In the genomic region with DNA sequence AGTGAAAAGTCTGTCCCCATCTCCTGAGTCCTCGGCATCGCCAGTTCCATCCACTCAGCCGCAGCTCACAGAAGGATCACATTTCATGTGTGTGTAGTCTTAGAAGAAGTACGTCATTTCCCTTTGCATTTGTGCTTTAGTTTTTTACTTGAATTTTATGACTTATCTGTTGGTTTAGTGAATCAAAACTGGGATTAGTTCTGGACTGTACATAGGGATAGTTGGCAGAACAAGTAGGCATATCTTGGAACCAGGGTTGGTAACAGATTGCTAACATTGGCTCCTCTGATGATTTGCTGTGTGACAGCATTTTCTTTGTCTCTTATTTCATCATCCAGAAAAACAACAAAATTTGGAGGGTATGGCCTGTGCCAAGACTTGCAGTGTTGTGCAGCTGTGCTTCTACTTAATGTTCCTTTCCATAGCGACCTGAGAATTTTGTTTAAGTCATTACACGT, we compare ENCODE assay signal across 12 cellular contexts.
DNase-seq lines count a peak whose midpoint lies in the region; ATAC-seq, FAIRE-seq and TF ChIP-seq lines count a peak whose summit lies in the region.
"Had no signal": no experiment of that assay in that cellular context is flagged by ENCODE, and none has a peak within 500 bp of the region (broad histone marks: within the 10 kb centered on the region; RNA-seq: fewer than 3 reads in every experiment).

No MANE protein-coding gene starts in this region.

- H3K4me3 Mint-ChIP-seq in progenitor cell of endocrine pancreas (ENCODE audit: low read depth): no peak overlapping the region
- no peak overlapping the region for H3K4me3 Mint-ChIP-seq in CD14-positive monocyte
- H3K4me3 Mint-ChIP-seq: activated naive CD8-positive, alpha-beta T cell treated with anti-CD3 and anti-CD28 coated beads, Interleukin-2, amount 50 U/mL, for 24 hours; naive thymus-derived CD8-positive, alpha-beta T cell had no signal

- peak overlapping the region; percentile 43 for H2AFZ ChIP-seq in fibroblast of lung (ENCODE audit: low read length)

- peak overlapping the region; percentile 47 for H3K27ac ChIP-seq in fibroblast of lung (ENCODE audit: insufficient read depth, low read length)

- H3K4me1 Mint-ChIP-seq in progenitor cell of endocrine pancreas (ENCODE audit: low read depth) (no peaks in the 10 kb centered on the region), CD14-positive monocyte (no peaks in the 10 kb centered on the region)

- no peaks in the 10 kb centered on the region for H3K9me3 ChIP-seq in fibroblast of lung (ENCODE audit: control insufficient read depth, insufficient read depth, low read depth, low read length)

- in situ Hi-C loops in G401 (cut with HindIII; ENCODE audit: low sequenced_read_pairs): no loop called here

- no peak for TF ChIP-seq POLR2A in GM12891 (IDR thresholded peaks at IDR 0.05; ENCODE audit: low read depth, low read length)

- H3K4me3 ChIP-seq in fibroblast of lung (replicated peaks in 1 of 4; ENCODE audit: control extremely low read depth in 1 of 4, insufficient read depth in 1 of 4, low read depth in 3 of 4, low read length in 4 of 4): no peak overlapping the region

- H3K9ac ChIP-seq in fibroblast of lung (ENCODE audit: insufficient read depth, low read length): no peak overlapping the region

- H3K4me2 ChIP-seq in fibroblast of lung (ENCODE audit: extremely low read depth, insufficient read depth, low read length): no peak overlapping the region

- no peak for FAIRE-seq in GM12891 (lab: Jason Lieb, UNC)
- FAIRE-seq: kidney had no signal

- DNase-seq in G401 (ENCODE audit: low spot score) (peak; percentile 70), NCI-H2196 treated with DMSO at 0.1 percent for 48 hours (lab: John Stamatoyannopoulos, UW; ENCODE audit: unreplicated experiment) (peak; percentile 46), fibroblast of lung (ENCODE audit: low read depth in 2 of 2) (peak in 1 of 2 donors; percentile 85), progenitor cell of endocrine pancreas (ENCODE audit: low spot score, unreplicated experiment) (no peak), GM12891 (ENCODE audit: insufficient read length, low spot score) (no peak), CD14-positive monocyte (ENCODE audit: low spot score) (no peak)
- no peak for DNase-seq in activated CD4-positive, alpha-beta T cell treated with anti-CD3 and anti-CD28 coated beads, Interleukin-2, amount 50 U/mL, for 1 hour
- DNase-seq: activated CD8-positive, alpha-beta memory T cell treated with anti-CD3 and anti-CD28 coated beads, Interleukin-2, amount 50 U/mL, for 4 hours; activated naive CD8-positive, alpha-beta T cell treated with anti-CD3 and anti-CD28 coated beads, Interleukin-2, amount 50 U/mL, for 24 hours; kidney; naive thymus-derived CD8-positive, alpha-beta T cell had no signal

- no peaks in the 10 kb centered on the region for H3K79me2 ChIP-seq in fibroblast of lung (ENCODE audit: control insufficient read depth, insufficient read depth, low read length)

- intact Hi-C loops in CD14-positive monocyte (cut with micrococcal nuclease): no loop called here

- H3K27me3 Mint-ChIP-seq in progenitor cell of endocrine pancreas (no peaks in the 10 kb centered on the region), CD14-positive monocyte (ENCODE audit: low read depth in 3 of 3) (peaks cover 0 to 2% (median 1%) of the 10 kb centered on the region in 3 donors)
- H3K27me3 Mint-ChIP-seq: activated naive CD8-positive, alpha-beta T cell treated with anti-CD3 and anti-CD28 coated beads, Interleukin-2, amount 50 U/mL, for 24 hours; naive thymus-derived CD8-positive, alpha-beta T cell had no signal

- H3K36me3 Mint-ChIP-seq in progenitor cell of endocrine pancreas (ENCODE audit: insufficient read depth) (peaks cover 69% of the 10 kb centered on the region), CD14-positive monocyte (peaks cover 7 to 8% of the 10 kb centered on the region in 2 donors)
- H3K36me3 Mint-ChIP-seq: naive thymus-derived CD8-positive, alpha-beta T cell had no signal

- no peaks in the 10 kb centered on the region for H3K27me3 ChIP-seq in fibroblast of lung (ENCODE audit: control insufficient read depth, insufficient read depth, low read length)

- H3K9me3 Mint-ChIP-seq in progenitor cell of endocrine pancreas (ENCODE audit: low read depth) (no peaks in the 10 kb centered on the region), CD14-positive monocyte (peaks cover 0 to 2% (median 0%) of the 10 kb centered on the region in 7 donors)
- H3K9me3 Mint-ChIP-seq: activated naive CD8-positive, alpha-beta T cell treated with anti-CD3 and anti-CD28 coated beads, Interleukin-2, amount 50 U/mL, for 24 hours; naive thymus-derived CD8-positive, alpha-beta T cell had no signal

- ATAC-seq in GM21825 (IDR thresholded peaks at IDR 0.05; ENCODE audit: unreplicated experiment): no peak
- ATAC-seq: activated naive CD8-positive, alpha-beta T cell treated with anti-CD3 and anti-CD28 coated beads, Interleukin-2, amount 50 U/mL, for 24 hours; naive thymus-derived CD8-positive, alpha-beta T cell had no signal

- H4K20me1 ChIP-seq in fibroblast of lung (ENCODE audit: control insufficient read depth, extremely low read depth, insufficient read depth, low read length): no peaks in the 10 kb centered on the region

- H3K36me3 ChIP-seq in fibroblast of lung (ENCODE audit: control insufficient read depth, insufficient read depth, low read length): no peaks in the 10 kb centered on the region

- H3K27ac Mint-ChIP-seq in progenitor cell of endocrine pancreas: peak overlapping the region; percentile 3
- H3K27ac Mint-ChIP-seq in CD14-positive monocyte: peak overlapping the region in 1 of 7 donors; percentile 5
- H3K27ac Mint-ChIP-seq: activated naive CD8-positive, alpha-beta T cell treated with anti-CD3 and anti-CD28 coated beads, Interleukin-2, amount 50 U/mL, for 24 hours; naive thymus-derived CD8-positive, alpha-beta T cell had no signal

- no peak for TF ChIP-seq CTCF in fibroblast of lung (conservative IDR thresholded peaks at IDR 0.05 in 1 of 2, IDR thresholded peaks at IDR 0.05 in 1 of 2; ENCODE audit: low read depth in 1 of 2, low read length in 2 of 2)
- TF ChIP-seq CTCF in progenitor cell of endocrine pancreas (IDR thresholded peaks at IDR 0.05; ENCODE audit: unreplicated experiment): no peak
- no peak for TF ChIP-seq CTCF in CD14-positive monocyte (IDR thresholded peaks at IDR 0.05)

- H3K4me1 ChIP-seq in fibroblast of lung (ENCODE audit: control insufficient read depth, extremely low read depth, insufficient read depth, low read length): no peaks in the 10 kb centered on the region

TF ChIP-seq in GM12891, 5 proteins besides CTCF, POLR2A, EP300 and RAD21:
- TF ChIP-seq TAF1 (IDR thresholded peaks at IDR 0.05; ENCODE audit: low read depth, low read length) (no peak), SPI1 (IDR thresholded peaks at IDR 0.05; ENCODE audit: low read depth, low read length) (no peak), POU2F2 (IDR thresholded peaks at IDR 0.05; ENCODE audit: low read depth, low read length) (no peak)

Comparison
In these comparisons a context has a peak if more than half of its experiments do, and no peak if none do; other contexts are left out.
1. DNase-seq: peak in G401 (single experiment) and NCI-H2196 treated with DMSO at 0.1 percent for 48 hours (single experiment); none in progenitor cell of endocrine pancreas (single experiment), activated CD4-positive, alpha-beta T cell treated with anti-CD3 and anti-CD28 coated beads, Interleukin-2, amount 50 U/mL, for 1 hour (single experiment), GM12891 (single experiment) and CD14-positive monocyte (single experiment).